1 cellular context compared by ENCODE assay signal in the genomic region with DNA sequence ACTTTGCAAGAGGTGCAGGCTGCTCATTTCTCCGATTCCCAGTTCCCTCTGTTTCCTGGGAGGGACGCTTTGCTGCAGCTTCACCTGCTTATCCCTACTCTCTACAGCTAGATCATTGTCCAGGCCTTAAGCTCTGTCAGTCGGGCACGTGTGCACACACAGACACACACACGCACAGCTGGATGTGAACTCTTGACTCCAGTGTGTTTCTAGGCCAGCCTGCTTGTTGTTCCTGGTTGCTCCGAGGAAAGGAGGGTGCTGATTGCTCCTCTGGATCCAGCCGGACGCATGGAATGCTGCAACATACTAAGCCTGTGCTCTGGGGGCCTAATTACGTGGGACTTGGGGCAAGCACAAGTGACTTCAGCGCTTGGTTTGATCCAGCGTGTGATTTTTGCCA.
TF ChIP-seq lines count a peak whose summit lies in the region.

No MANE protein-coding gene starts in this region.

TF ChIP-seq in WTC11, 78 proteins besides CTCF, POLR2A, EP300 and RAD21 (continued from another document):
- TF ChIP-seq FOXJ3 (CRISPR knock-in tag; IDR thresholded peaks at IDR 0.05; ENCODE audit: borderline replicate concordance) (no peak), SMAD4 (CRISPR knock-in tag; IDR thresholded peaks at IDR 0.05) (no peak), ZNF121 (CRISPR knock-in tag; IDR thresholded peaks at IDR 0.05) (no peak), CREB1 (CRISPR knock-in tag; IDR thresholded peaks at IDR 0.05) (no peak), RORB (CRISPR knock-in tag; IDR thresholded peaks at IDR 0.05) (no peak), ESRRA (CRISPR knock-in tag; IDR thresholded peaks at IDR 0.05; ENCODE audit: borderline replicate concordance) (no peak), GRHL2 (CRISPR knock-in tag; IDR thresholded peaks at IDR 0.05; ENCODE audit: insufficient replicate concordance, severe bottlenecking) (no peak), SP1 (CRISPR knock-in tag; conservative IDR thresholded peaks at IDR 0.05) (no peak), ETV6 (CRISPR knock-in tag; IDR thresholded peaks at IDR 0.05) (no peak), GABPB1 (CRISPR knock-in tag; IDR thresholded peaks at IDR 0.05) (no peak), ELF4 (CRISPR knock-in tag; IDR thresholded peaks at IDR 0.05; ENCODE audit: low read depth) (no peak)
- TF ChIP-seq, protein P1, sequence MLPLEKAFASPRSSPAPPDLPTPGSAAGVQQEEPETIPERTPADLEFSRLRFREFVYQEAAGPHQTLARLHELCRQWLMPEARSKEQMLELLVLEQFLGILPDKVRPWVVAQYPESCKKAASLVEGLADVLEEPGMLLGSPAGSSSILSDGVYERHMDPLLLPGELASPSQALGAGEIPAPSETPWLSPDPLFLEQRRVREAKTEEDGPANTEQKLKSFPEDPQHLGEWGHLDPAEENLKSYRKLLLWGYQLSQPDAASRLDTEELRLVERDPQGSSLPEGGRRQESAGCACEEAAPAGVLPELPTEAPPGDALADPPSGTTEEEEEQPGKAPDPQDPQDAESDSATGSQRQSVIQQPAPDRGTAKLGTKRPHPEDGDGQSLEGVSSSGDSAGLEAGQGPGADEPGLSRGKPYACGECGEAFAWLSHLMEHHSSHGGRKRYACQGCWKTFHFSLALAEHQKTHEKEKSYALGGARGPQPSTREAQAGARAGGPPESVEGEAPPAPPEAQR (CRISPR knock-in tag; IDR thresholded peaks at IDR 0.05) = no peak
- TF ChIP-seq, protein P2, sequence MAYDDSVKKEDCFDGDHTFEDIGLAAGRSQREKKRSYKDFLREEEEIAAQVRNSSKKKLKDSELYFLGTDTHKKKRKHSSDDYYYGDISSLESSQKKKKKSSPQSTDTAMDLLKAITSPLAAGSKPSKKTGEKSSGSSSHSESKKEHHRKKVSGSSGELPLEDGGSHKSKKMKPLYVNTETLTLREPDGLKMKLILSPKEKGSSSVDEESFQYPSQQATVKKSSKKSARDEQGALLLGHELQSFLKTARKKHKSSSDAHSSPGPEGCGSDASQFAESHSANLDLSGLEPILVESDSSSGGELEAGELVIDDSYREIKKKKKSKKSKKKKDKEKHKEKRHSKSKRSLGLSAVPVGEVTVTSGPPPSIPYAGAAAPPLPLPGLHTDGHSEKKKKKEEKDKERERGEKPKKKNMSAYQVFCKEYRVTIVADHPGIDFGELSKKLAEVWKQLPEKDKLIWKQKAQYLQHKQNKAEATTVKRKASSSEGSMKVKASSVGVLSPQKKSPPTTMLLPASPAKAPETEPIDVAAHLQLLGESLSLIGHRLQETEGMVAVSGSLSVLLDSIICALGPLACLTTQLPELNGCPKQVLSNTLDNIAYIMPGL (CRISPR knock-in tag; IDR thresholded peaks at IDR 0.05) = no peak
- TF ChIP-seq, protein P3, sequence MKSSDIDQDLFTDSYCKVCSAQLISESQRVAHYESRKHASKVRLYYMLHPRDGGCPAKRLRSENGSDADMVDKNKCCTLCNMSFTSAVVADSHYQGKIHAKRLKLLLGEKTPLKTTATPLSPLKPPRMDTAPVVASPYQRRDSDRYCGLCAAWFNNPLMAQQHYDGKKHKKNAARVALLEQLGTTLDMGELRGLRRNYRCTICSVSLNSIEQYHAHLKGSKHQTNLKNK (CRISPR knock-in tag; IDR thresholded peaks at IDR 0.05) = no peak
- TF ChIP-seq, protein P4, sequence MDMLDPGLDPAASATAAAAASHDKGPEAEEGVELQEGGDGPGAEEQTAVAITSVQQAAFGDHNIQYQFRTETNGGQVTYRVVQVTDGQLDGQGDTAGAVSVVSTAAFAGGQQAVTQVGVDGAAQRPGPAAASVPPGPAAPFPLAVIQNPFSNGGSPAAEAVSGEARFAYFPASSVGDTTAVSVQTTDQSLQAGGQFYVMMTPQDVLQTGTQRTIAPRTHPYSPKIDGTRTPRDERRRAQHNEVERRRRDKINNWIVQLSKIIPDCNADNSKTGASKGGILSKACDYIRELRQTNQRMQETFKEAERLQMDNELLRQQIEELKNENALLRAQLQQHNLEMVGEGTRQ (CRISPR knock-in tag; IDR thresholded peaks at IDR 0.05) = no peak
- TF ChIP-seq, protein P5, sequence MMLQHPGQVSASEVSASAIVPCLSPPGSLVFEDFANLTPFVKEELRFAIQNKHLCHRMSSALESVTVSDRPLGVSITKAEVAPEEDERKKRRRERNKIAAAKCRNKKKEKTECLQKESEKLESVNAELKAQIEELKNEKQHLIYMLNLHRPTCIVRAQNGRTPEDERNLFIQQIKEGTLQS (CRISPR knock-in tag; conservative IDR thresholded peaks at IDR 0.05) = no peak
